Comparison of ENCODE assay signal across 9 cellular contexts in genomic region chr9:132486706-132487350, GRCh38.
DNase-seq lines count a peak whose midpoint lies in the region; ATAC-seq and TF ChIP-seq lines count a peak whose summit lies in the region.
"Had no signal": no experiment of that assay in that cellular context is flagged by ENCODE, and none has a peak within 500 bp of the region (broad histone marks: within the 10 kb centered on the region; RNA-seq: fewer than 3 reads in every experiment).

No MANE protein-coding gene starts in this region.

- DNase-seq in NCI-H510A (lab: John Stamatoyannopoulos, UW) (peak; percentile 22), MV-4-11 (lab: John Stamatoyannopoulos, UW) (no peak), NCI-H2171 treated with DMSO at 0.1 percent for 48 hours (lab: John Stamatoyannopoulos, UW) (no peak), left lobe of liver (ENCODE audit: low spot score) (no peak)
- DNase-seq in activated CD8-positive, alpha-beta T cell treated with anti-CD3 and anti-CD28 coated beads, Interleukin-2, amount 10 ng/mL, durations not matched to agents 7 days and 5 days, result peak; percentile 79
- DNase-seq in effector memory CD4-positive, alpha-beta T cell, result peak; percentile 49 to 55 (median 51)
- DNase-seq in stimulated activated CD8-positive, alpha-beta memory T cell treated with anti-CD3 and anti-CD28 coated beads, Interleukin-15, amount 100 ng/mL, for 4 hours (ENCODE audit: low read depth in 2 of 2), result peak; percentile 7 to 9

- H3K4me3 ChIP-seq in effector memory CD4-positive, alpha-beta T cell (ENCODE audit: insufficient read depth, low read depth, low read length, poor library complexity, severe bottlenecking), result peak overlapping the region; percentile 35
- H3K4me3 ChIP-seq in gastroesophageal sphincter, result no peak overlapping the region
- H3K4me3 ChIP-seq: mucosa of descending colon had no signal

- peak; percentile 91 for ATAC-seq in activated CD8-positive, alpha-beta T cell treated with anti-CD3 and anti-CD28 coated beads, Interleukin-2, amount 10 ng/mL, durations not matched to agents 7 days and 5 days
- ATAC-seq in gastroesophageal sphincter, result no peak
- no peak for ATAC-seq in left lobe of liver

- no peaks in the 10 kb centered on the region for H3K9me3 ChIP-seq in effector memory CD4-positive, alpha-beta T cell (ENCODE audit: control insufficient read depth, low read length)
- H3K9me3 ChIP-seq in gastroesophageal sphincter, result no peaks in the 10 kb centered on the region
- H3K9me3 ChIP-seq: mucosa of descending colon had no signal

- peak overlapping the region; percentile 60 for H3K4me3 Mint-ChIP-seq in activated CD8-positive, alpha-beta T cell treated with anti-CD3 and anti-CD28 coated beads, Interleukin-2, amount 10 ng/mL, durations not matched to agents 7 days and 5 days

- CTCF ChIA-PET in activated CD8-positive, alpha-beta T cell treated with anti-CD3 and anti-CD28 coated beads, Interleukin-2, amount 10 ng/mL, durations not matched to agents 7 days and 5 days (lab: Charles Lee), result interaction anchor here (1.8 to 5.2 kb wide), 3 partner anchors 14 to 75 kb away, joined by 4 to 34 read pairs (median 33); partner anchors contain the start of gene CFAP77

- TF ChIP-seq EP300 in gastroesophageal sphincter (IDR thresholded peaks at IDR 0.05), result no peak

- peak overlapping the region; percentile 98 for H3K27ac Mint-ChIP-seq in activated CD8-positive, alpha-beta T cell treated with anti-CD3 and anti-CD28 coated beads, Interleukin-2, amount 10 ng/mL, durations not matched to agents 7 days and 5 days

- peaks cover 34% of the 10 kb centered on the region for H3K4me1 Mint-ChIP-seq in activated CD8-positive, alpha-beta T cell treated with anti-CD3 and anti-CD28 coated beads, Interleukin-2, amount 10 ng/mL, durations not matched to agents 7 days and 5 days (ENCODE audit: low read depth)

- no peaks in the 10 kb centered on the region for H3K27me3 ChIP-seq in effector memory CD4-positive, alpha-beta T cell (replicated peaks; ENCODE audit: control insufficient read depth, insufficient read depth, low read length, poor library complexity, severe bottlenecking)
- H3K27me3 ChIP-seq in gastroesophageal sphincter, result peaks cover 93% of the 10 kb centered on the region

- H3K36me3 Mint-ChIP-seq in activated CD8-positive, alpha-beta T cell treated with anti-CD3 and anti-CD28 coated beads, Interleukin-2, amount 10 ng/mL, durations not matched to agents 7 days and 5 days (ENCODE audit: low read depth), result peaks cover 2% of the 10 kb centered on the region

- H3K27me3 Mint-ChIP-seq in activated CD8-positive, alpha-beta T cell treated with anti-CD3 and anti-CD28 coated beads, Interleukin-2, amount 10 ng/mL, durations not matched to agents 7 days and 5 days (ENCODE audit: low read depth), result peaks cover 48% of the 10 kb centered on the region

- no peak for TF ChIP-seq POLR2A in gastroesophageal sphincter (IDR thresholded peaks at IDR 0.05)

- 31 to 38% methylated on average over 11 to 21 of the region's 32 CpGs for WGBS in gastroesophageal sphincter (ENCODE audit: low coverage in 1 of 2), 2 donors

- no peak for TF ChIP-seq CTCF in gastroesophageal sphincter (IDR thresholded peaks at IDR 0.05)

- H3K9me3 Mint-ChIP-seq in activated CD8-positive, alpha-beta T cell treated with anti-CD3 and anti-CD28 coated beads, Interleukin-2, amount 10 ng/mL, durations not matched to agents 7 days and 5 days (ENCODE audit: insufficient read depth), result no peaks in the 10 kb centered on the region

- H3K36me3 ChIP-seq in effector memory CD4-positive, alpha-beta T cell (ENCODE audit: control insufficient read depth, insufficient read depth, low read length), result no peaks in the 10 kb centered on the region
- H3K36me3 ChIP-seq in gastroesophageal sphincter, result no peaks in the 10 kb centered on the region

- POLR2A ChIA-PET in activated CD8-positive, alpha-beta T cell treated with anti-CD3 and anti-CD28 coated beads, Interleukin-2, amount 10 ng/mL, durations not matched to agents 7 days and 5 days (lab: Charles Lee), result interaction anchor here (0.7 to 2.4 kb wide), 3 partner anchors 10 to 283 kb away, joined by 3 to 10 read pairs (median 6); no protein-coding TSS in a partner anchor

- peaks cover 24% of the 10 kb centered on the region for H3K4me1 ChIP-seq in effector memory CD4-positive, alpha-beta T cell (ENCODE audit: control insufficient read depth, insufficient read depth, low read length, poor library complexity, severe bottlenecking)
- H3K4me1 ChIP-seq in gastroesophageal sphincter, result no peaks in the 10 kb centered on the region

- peak overlapping the region; percentile 52 for H3K27ac ChIP-seq in effector memory CD4-positive, alpha-beta T cell (ENCODE audit: insufficient read depth, low read length, poor library complexity, severe bottlenecking)
- H3K27ac ChIP-seq in gastroesophageal sphincter, result no peak overlapping the region

Comparison
In these comparisons a context has a peak if more than half of its experiments do, and no peak if none do; other contexts are left out.
1. DNase-seq: peak in NCI-H510A (single experiment), activated CD8-positive, alpha-beta T cell treated with anti-CD3 and anti-CD28 coated beads, Interleukin-2, amount 10 ng/mL, durations not matched to agents 7 days and 5 days (single experiment), effector memory CD4-positive, alpha-beta T cell (3 of 3) and stimulated activated CD8-positive, alpha-beta memory T cell treated with anti-CD3 and anti-CD28 coated beads, Interleukin-15, amount 100 ng/mL, for 4 hours (2 of 2); none in MV-4-11 (single experiment), NCI-H2171 treated with DMSO at 0.1 percent for 48 hours (single experiment) and left lobe of liver (single experiment).